ENCODE assay signal across 18 cellular contexts in the genomic region with DNA sequence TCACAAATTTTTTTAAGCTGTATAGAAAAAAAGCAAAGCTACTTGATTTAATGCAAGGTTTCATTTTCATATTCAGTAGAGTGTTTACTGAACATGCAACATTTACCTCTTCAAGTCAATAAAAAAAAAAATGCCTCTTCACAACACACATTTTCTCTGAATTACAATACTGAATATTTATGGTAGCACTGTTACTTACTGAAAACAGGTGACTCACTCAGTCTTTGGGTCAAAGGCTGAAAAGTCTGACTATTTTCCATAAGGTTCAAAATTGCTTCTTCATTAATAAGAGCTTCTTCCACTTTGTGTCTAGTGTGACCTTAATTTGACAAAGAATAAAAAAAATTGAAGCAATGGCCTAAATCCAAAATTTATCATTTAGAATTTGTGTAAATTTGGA.
DNase-seq lines count a peak whose midpoint lies in the region; FAIRE-seq and TF ChIP-seq lines count a peak whose summit lies in the region.
"Had no signal": no experiment of that assay in that cellular context is flagged by ENCODE, and none has a peak within 500 bp of the region (broad histone marks: within the 10 kb centered on the region; RNA-seq: fewer than 3 reads in every experiment).

No MANE protein-coding gene starts in this region.

- H3K27ac ChIP-seq in small intestine (ENCODE audit: low read depth in 1 of 2, low read length in 1 of 2): no peak overlapping the region
- H3K27ac ChIP-seq: A549, BLaER1, PC-9 had no signal

- H3K4me3 ChIP-seq in fibroblast of mammary gland (ENCODE audit: control insufficient read depth, low read depth, low read length): no peak overlapping the region
- no peak overlapping the region for H3K4me3 ChIP-seq in small intestine (ENCODE audit: low read depth in 1 of 2, low read length in 2 of 2)
- H3K4me3 ChIP-seq: A549, BLaER1, PC-9 had no signal

- FAIRE-seq in small intestine (lab: Jason Lieb, UNC): peak; percentile 5
- FAIRE-seq: A549 had no signal

- DNase-seq in EH (ENCODE audit: low read depth) (peak; percentile 20), M059J (ENCODE audit: low read depth) (peak; percentile 41), fibroblast of mammary gland (ENCODE audit: low read depth) (peak; percentile 44), small intestine (peak; percentile 28), NCI-H2081 (lab: John Stamatoyannopoulos, UW) (no peak), activated gamma-delta T cell (lab: John Stamatoyannopoulos, UW) (no peak)
- no peak for DNase-seq in stimulated activated CD4-positive, alpha-beta T cell treated with anti-CD3 and anti-CD28 coated beads, Interleukin-4, amount 100 ng/mL, for 1 hour
- DNase-seq: CD4-positive, alpha-beta memory T cell; DMS153; GOT3; KBM-7; NCI-H1417; NCI-H187 treated with DMSO at 0.1 percent for 48 hours; NCI-H345; NCI-H524 treated with DMSO at 0.1 percent for 48 hours; PC-9 had no signal

- TF ChIP-seq CTCF in fibroblast of mammary gland (conservative IDR thresholded peaks at IDR 0.05; ENCODE audit: control insufficient read depth, insufficient read depth, low read depth, low read length): no peak

- H3K9me3 ChIP-seq in small intestine (ENCODE audit: control insufficient read depth, low read depth): no peaks in the 10 kb centered on the region
- H3K9me3 ChIP-seq: A549, BLaER1 had no signal

- H3K36me3 ChIP-seq in small intestine (ENCODE audit: control insufficient read depth in 2 of 2, insufficient read depth in 2 of 2, low read length in 2 of 2): peaks cover 3 to 8% of the 10 kb centered on the region in 2 donors

- H3K4me1 ChIP-seq in small intestine (ENCODE audit: control insufficient read depth in 2 of 2, insufficient read depth in 1 of 2, low read depth in 1 of 2, low read length in 1 of 2): no peaks in the 10 kb centered on the region
- H3K4me1 ChIP-seq: A549 had no signal

- H3K27me3 ChIP-seq in small intestine (ENCODE audit: control insufficient read depth in 2 of 2, insufficient read depth in 2 of 2, low read length in 2 of 2): no peaks in the 10 kb centered on the region
- H3K27me3 ChIP-seq: BLaER1 had no signal

Comparison
In these comparisons a context has a peak if more than half of its experiments do, and no peak if none do; other contexts are left out.
1. DNase-seq: peak in EH (single experiment), M059J (single experiment), fibroblast of mammary gland (single experiment) and small intestine (single experiment); none in NCI-H2081 (0 of 2), stimulated activated CD4-positive, alpha-beta T cell treated with anti-CD3 and anti-CD28 coated beads, Interleukin-4, amount 100 ng/mL, for 1 hour (single experiment) and activated gamma-delta T cell (single experiment).